14 cellular contexts compared by ENCODE assay signal in the genomic region with DNA sequence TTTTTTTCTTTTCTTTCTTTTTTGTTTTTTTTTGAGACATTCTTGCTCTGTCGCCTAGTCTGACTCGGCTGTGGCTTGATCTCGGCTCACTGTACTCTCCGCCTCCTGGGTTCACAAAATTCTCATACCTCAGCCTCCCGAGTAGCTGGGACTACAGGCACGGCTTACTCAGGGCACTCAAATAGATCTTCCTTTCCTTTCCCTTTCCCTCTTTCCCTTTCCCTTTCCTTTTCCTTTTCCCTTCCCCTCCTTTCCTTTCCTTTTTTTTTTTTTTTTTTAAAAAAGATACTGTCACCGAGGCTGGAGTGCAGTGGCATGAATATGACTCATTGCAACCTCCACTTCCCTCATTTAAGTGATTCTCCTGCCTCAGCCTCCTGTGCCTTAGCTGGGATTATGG.
"Had no signal": no experiment of that assay in that cellular context is flagged by ENCODE, and none has a peak within 500 bp of the region (broad histone marks: within the 10 kb centered on the region; RNA-seq: fewer than 3 reads in every experiment).

No MANE protein-coding gene starts in this region.

- H3K4me3 Mint-ChIP-seq: activated CD8-positive, alpha-beta T cell treated with anti-CD3 and anti-CD28 coated beads, Interleukin-2, amount 10 ng/mL, durations not matched to agents 7 days and 5 days; immature natural killer cell; type B pancreatic cell had no signal

- H3K27ac Mint-ChIP-seq: activated CD8-positive, alpha-beta T cell treated with anti-CD3 and anti-CD28 coated beads, Interleukin-2, amount 10 ng/mL, durations not matched to agents 7 days and 5 days; immature natural killer cell; type B pancreatic cell had no signal

- DNase-seq: activated CD4-positive, alpha-beta T cell treated with anti-CD3 and anti-CD28 coated beads for 4 hours; activated CD8-positive, alpha-beta T cell treated with anti-CD3 and anti-CD28 coated beads, Interleukin-2, amount 10 ng/mL, durations not matched to agents 7 days and 5 days; activated effector memory CD4-positive, alpha-beta T cell treated with anti-CD3 and anti-CD28 coated beads, Interleukin-2, amount 50 U/mL, for 16 hours; activated T-cell treated with anti-CD3 and anti-CD28 coated beads for 4 hours; caudate nucleus; dermis blood vessel endothelial cell; immature natural killer cell; left cardiac atrium; lower lobe of right lung; midbrain; stimulated activated naive CD4-positive, alpha-beta T cell; substantia nigra; T1000 had no signal

- H3K9me3 Mint-ChIP-seq: immature natural killer cell, type B pancreatic cell had no signal

- H3K27me3 Mint-ChIP-seq: type B pancreatic cell had no signal

- ATAC-seq: activated CD8-positive, alpha-beta T cell treated with anti-CD3 and anti-CD28 coated beads, Interleukin-2, amount 10 ng/mL, durations not matched to agents 7 days and 5 days; left cardiac atrium; lower lobe of right lung had no signal
